9 cellular contexts compared by ENCODE assay signal in the genomic region with DNA sequence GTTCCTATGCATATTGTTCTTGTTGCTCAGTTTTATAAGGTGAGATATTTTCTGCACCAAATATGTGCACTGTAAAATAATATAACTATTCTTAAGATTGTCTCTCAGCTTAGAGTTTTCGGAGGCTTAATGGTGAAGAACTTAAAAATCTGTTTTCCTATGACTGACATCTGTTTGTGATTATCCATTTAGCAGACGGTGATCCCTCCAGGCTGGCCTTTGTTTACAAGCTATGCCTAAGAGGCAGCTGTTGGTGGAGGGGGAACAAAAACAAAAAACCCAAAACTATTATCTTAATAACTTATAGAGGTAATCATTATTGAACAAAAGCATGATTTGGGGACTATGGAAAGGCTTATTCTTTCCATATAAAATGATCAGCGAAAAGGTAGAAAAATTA. TPM values are rescaled to one million over a fixed set of nuclear protein-coding genes. Genes with fewer than 3 reads are reported as not detected.
DNase-seq lines count a peak whose midpoint lies in the region; ATAC-seq and TF ChIP-seq lines count a peak whose summit lies in the region.
"Had no signal": no experiment of that assay in that cellular context is flagged by ENCODE, and none has a peak within 500 bp of the region (broad histone marks: within the 10 kb centered on the region; RNA-seq: fewer than 3 reads in every experiment).

No MANE protein-coding gene starts in this region.

- H3K9me3 Mint-ChIP-seq in CD8-positive, alpha-beta T cell = no peaks in the 10 kb centered on the region
- H3K9me3 Mint-ChIP-seq in MCF 10A (ENCODE audit: unreplicated experiment) (peaks cover 13% of the 10 kb centered on the region), immature natural killer cell (no peaks in the 10 kb centered on the region)
- H3K9me3 Mint-ChIP-seq: activated naive CD4-positive, alpha-beta T cell treated with anti-CD3 and anti-CD28 coated beads for 36 hours had no signal

- DNase-seq in CD8-positive, alpha-beta T cell = no peak
- DNase-seq in M059J (ENCODE audit: low read depth) = peak; percentile 22
- no peak for DNase-seq in MCF 10A (ENCODE audit: unreplicated experiment)
- no peak for DNase-seq in ovary
- no peak for DNase-seq in WERI-Rb-1
- no peak for DNase-seq in NK-92 treated with Interleukin-12 subunit alpha and Interleukin-12 subunit beta, amount 100 ng/mL, for 24 hours (lab: John Stamatoyannopoulos, UW)
- DNase-seq in NCI-H774 (lab: John Stamatoyannopoulos, UW) = no peak
- DNase-seq in immature natural killer cell = no peak

- 63 to 67% (median 63%) methylated on average over 3 of the region's 3 CpGs for WGBS in ovary, 3 donors

- no peak overlapping the region for H3K27ac Mint-ChIP-seq in CD8-positive, alpha-beta T cell
- H3K27ac Mint-ChIP-seq in MCF 10A (ENCODE audit: low read depth, unreplicated experiment) (peak overlapping the region; percentile 91), immature natural killer cell (peak overlapping the region in 2 of 6 donors; percentile 83 to 89)

- H3K4me1 Mint-ChIP-seq in CD8-positive, alpha-beta T cell (ENCODE audit: low read depth) = peaks cover 15% of the 10 kb centered on the region
- peaks cover 44% of the 10 kb centered on the region for H3K4me1 Mint-ChIP-seq in MCF 10A (ENCODE audit: insufficient read depth, unreplicated experiment)
- peaks cover 0 to 4% of the 10 kb centered on the region in 2 donors for H3K4me1 Mint-ChIP-seq in immature natural killer cell

- no peaks in the 10 kb centered on the region for H3K4me1 ChIP-seq in CD8-positive, alpha-beta T cell (ENCODE audit: insufficient read depth, low read length)
- H3K4me1 ChIP-seq in ovary (ENCODE audit: insufficient read depth) = peaks cover 2% of the 10 kb centered on the region

- no peaks in the 10 kb centered on the region for H3K27me3 Mint-ChIP-seq in CD8-positive, alpha-beta T cell (ENCODE audit: low read depth)
- H3K27me3 Mint-ChIP-seq in MCF 10A (ENCODE audit: insufficient read depth, unreplicated experiment) = no peaks in the 10 kb centered on the region
- H3K27me3 Mint-ChIP-seq in immature natural killer cell (ENCODE audit: low read depth in 3 of 3) = peaks cover 0 to 2% (median 1%) of the 10 kb centered on the region in 3 donors

- intact Hi-C loops in CD8-positive, alpha-beta T cell (cut with DNase I, micrococcal nuclease) = no loop called here
- intact Hi-C loops in MCF 10A (cut with micrococcal nuclease) = loop anchor here (5.0 kb wide), 1 partner anchor 41 kb away; no protein-coding TSS in a partner anchor
- intact Hi-C loops in ovary (cut with DNase I) = loop anchor here in 2 of 4 donors (10.0 kb wide), 2 partner anchors 54 to 56 kb away; partner anchors contain the start of gene CD274 (in 1 of the 2)

- no peaks in the 10 kb centered on the region for H3K36me3 ChIP-seq in CD8-positive, alpha-beta T cell (ENCODE audit: insufficient read depth, low read length)
- H3K36me3 ChIP-seq in ovary (no peaks in the 10 kb centered on the region), WERI-Rb-1 (no peaks in the 10 kb centered on the region)

- BruUV-seq in MCF 10A (replicated peaks; lab: Mats Ljungman, UMichigan) = no TSS peak

- peak overlapping the region; percentile 72 for H3K4me3 Mint-ChIP-seq in CD8-positive, alpha-beta T cell
- H3K4me3 Mint-ChIP-seq in MCF 10A (ENCODE audit: unreplicated experiment) (peak overlapping the region; percentile 66), immature natural killer cell (peak overlapping the region in 1 of 5 donors; percentile 82)

- H3K36me3 Mint-ChIP-seq in CD8-positive, alpha-beta T cell = no peaks in the 10 kb centered on the region
- H3K36me3 Mint-ChIP-seq in MCF 10A (ENCODE audit: insufficient read depth, unreplicated experiment) = no peaks in the 10 kb centered on the region
- H3K36me3 Mint-ChIP-seq in immature natural killer cell = no peaks in the 10 kb centered on the region

- H3K27ac ChIP-seq in CD8-positive, alpha-beta T cell (ENCODE audit: low read depth, low read length) = no peak overlapping the region
- H3K27ac ChIP-seq in ovary (no peak overlapping the region), WERI-Rb-1 (no peak overlapping the region)

- no peaks in the 10 kb centered on the region for H3K9me3 ChIP-seq in CD8-positive, alpha-beta T cell (ENCODE audit: low read length)
- H3K9me3 ChIP-seq in ovary (no peaks in the 10 kb centered on the region), WERI-Rb-1 (ENCODE audit: severe bottlenecking) (no peaks in the 10 kb centered on the region)

- POLR2A ChIA-PET in CD8-positive, alpha-beta T cell (lab: Charles Lee) = interaction anchor here (1.6 kb wide), 1 partner anchor 19 kb away, joined by 4 read pairs; no protein-coding TSS in a partner anchor
- POLR2A ChIA-PET in MCF 10A (lab: Yijun Ruan, JAX) = interaction anchor here (0.7 to 1.3 kb wide), 7 partner anchors 11 to 121 kb away, joined by 3 to 9 read pairs (median 4); partner anchors contain the start of gene CD274

- TF ChIP-seq POLR2A in ovary (IDR thresholded peaks at IDR 0.05) = no peak

- H3K4me3 ChIP-seq in CD8-positive, alpha-beta T cell (ENCODE audit: low read depth, low read length) = no peak overlapping the region
- H3K4me3 ChIP-seq in ovary (peak overlapping the region; percentile 13), WERI-Rb-1 (ENCODE audit: low read depth, low read length) (no peak overlapping the region)

- no peaks in the 10 kb centered on the region for H3K27me3 ChIP-seq in CD8-positive, alpha-beta T cell (ENCODE audit: insufficient read depth, low read length)
- no peaks in the 10 kb centered on the region for H3K27me3 ChIP-seq in ovary
- no peaks in the 10 kb centered on the region for H3K27me3 ChIP-seq in WERI-Rb-1 (ENCODE audit: insufficient read depth, low read depth, severe bottlenecking)

- ATAC-seq in CD8-positive, alpha-beta T cell = no peak

- CTCF ChIA-PET in CD8-positive, alpha-beta T cell (lab: Charles Lee) = interaction anchor here (0.7 to 1.2 kb wide), 3 partner anchors 48 to 86 kb away, joined by 3 read pairs; no protein-coding TSS in a partner anchor
- CTCF ChIA-PET in MCF 10A (lab: Yijun Ruan, JAX) = interaction anchor here (0.5 to 2.2 kb wide), 9 partner anchors 50 to 765 kb away, joined by 3 to 10 read pairs (median 4); partner anchors contain the start of genes CD274 and INSL6

- no peak for TF ChIP-seq EP300 in ovary (IDR thresholded peaks at IDR 0.05)

- TF ChIP-seq CTCF in CD8-positive, alpha-beta T cell (IDR thresholded peaks at IDR 0.05) = no peak
- TF ChIP-seq CTCF in MCF 10A (IDR thresholded peaks at IDR 0.05; ENCODE audit: unreplicated experiment) = no peak
- TF ChIP-seq CTCF in ovary (IDR thresholded peaks at IDR 0.05) = no peak
- no peak for TF ChIP-seq CTCF in WERI-Rb-1 (IDR thresholded peaks at IDR 0.05; ENCODE audit: low read depth, low read length)

RNA-seq across cellular contexts. Expression of gene PDCD1LG2, which starts 0.7 kb away (rescaled TPM):
- not detected for total RNA-seq in CD8-positive, alpha-beta T cell
- total RNA-seq in M059J (2014; rRNA removed; shearing (Covaris generic)) = 20.7 and 28.1 TPM in 2 replicates
- total RNA-seq in MCF 10A (2022) = 1.8 and 3.2 TPM in 2 replicates
- total RNA-seq in ovary = 1 to 10 TPM in 4 of 7 donors, under 1 TPM in 3; 0.51 to 2.0 (median 1.2) TPM
- polyA plus RNA-seq in ovary = 1 to 10 TPM in 1 of 2 donors, under 1 TPM in 1; 0.70 to 5.0 TPM
- polyA plus RNA-seq in immature natural killer cell = under 1 TPM in 2 of 3 donors, not detected in 1; 0.09 to 0.10 TPM
